In the genomic region with DNA sequence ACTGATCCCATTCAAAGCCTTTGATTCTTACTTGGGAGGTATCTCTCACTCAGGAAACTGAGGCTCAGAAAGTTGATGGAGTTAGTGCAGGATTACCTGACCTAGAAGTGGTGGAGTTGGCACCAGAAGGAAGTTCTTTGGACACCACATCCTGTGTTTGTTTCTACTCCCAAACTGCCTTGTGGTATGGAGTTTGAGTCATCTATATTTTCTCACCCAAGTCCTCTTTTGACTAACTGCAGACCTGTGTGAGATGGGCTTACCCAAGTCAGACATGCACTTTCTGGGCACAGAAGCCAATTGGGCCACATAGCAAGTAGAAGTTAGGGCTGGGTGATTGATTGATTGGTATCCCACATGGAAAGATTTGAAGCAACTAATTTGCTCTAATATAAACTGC, we compare ENCODE assay signal across 12 cellular contexts. TPM values are rescaled to one million over a fixed set of nuclear protein-coding genes. Genes with fewer than 3 reads are reported as not detected.
DNase-seq lines count a peak whose midpoint lies in the region; ATAC-seq and TF ChIP-seq lines count a peak whose summit lies in the region.
"Had no signal": no experiment of that assay in that cellular context is flagged by ENCODE, and none has a peak within 500 bp of the region (broad histone marks: within the 10 kb centered on the region; RNA-seq: fewer than 3 reads in every experiment).

No MANE protein-coding gene starts in this region.

- no peaks in the 10 kb centered on the region for H3K9me3 Mint-ChIP-seq in nephron progenitor cell

- no peak overlapping the region for H3K18ac ChIP-seq in neuronal stem cell (ENCODE audit: low read length)

- H3K9me3 ChIP-seq in PC-3 (ENCODE audit: low read length) (no peaks in the 10 kb centered on the region), neuronal stem cell (replicated peaks in 1 of 2; ENCODE audit: control insufficient read depth in 2 of 2, insufficient read depth in 1 of 2, low read depth in 1 of 2, low read length in 2 of 2) (peaks cover 0 to 8% of the 10 kb centered on the region in 2 donors)

- H3K4me3 ChIP-seq in PC-3 (ENCODE audit: low read length): no peak overlapping the region
- H3K4me3 ChIP-seq in epithelial cell of esophagus (ENCODE audit: low read length): no peak overlapping the region
- no peak overlapping the region for H3K4me3 ChIP-seq in neuronal stem cell (ENCODE audit: low read length in 2 of 2)

- H3K27me3 ChIP-seq in PC-3 (ENCODE audit: low read length): no peaks in the 10 kb centered on the region
- no peaks in the 10 kb centered on the region for H3K27me3 ChIP-seq in neuronal stem cell (ENCODE audit: control insufficient read depth in 3 of 3, insufficient read depth in 3 of 3, low read depth in 1 of 3, low read length in 3 of 3)

- no peaks in the 10 kb centered on the region for H3K27me3 Mint-ChIP-seq in nephron progenitor cell (ENCODE audit: low read depth, poor library complexity)

- H3K4me2 ChIP-seq in PC-3 (ENCODE audit: low read length) (no peak overlapping the region), neuronal stem cell (ENCODE audit: insufficient read depth, low read length, poor library complexity, severe bottlenecking) (no peak overlapping the region)

- H2BK120ac ChIP-seq in neuronal stem cell (ENCODE audit: low read depth, low read length): no peak overlapping the region

- H3K23ac ChIP-seq in neuronal stem cell (ENCODE audit: low read depth, low read length, poor library complexity): no peak overlapping the region

- no peak overlapping the region for H2BK12ac ChIP-seq in neuronal stem cell (ENCODE audit: low read length)

- no peak overlapping the region for H2AFZ ChIP-seq in PC-3 (ENCODE audit: low read length)
- H2AFZ ChIP-seq in neuronal stem cell (ENCODE audit: low read length): no peak overlapping the region

- no peak overlapping the region for H3K27ac Mint-ChIP-seq in nephron progenitor cell

- no peak overlapping the region for H3K14ac ChIP-seq in neuronal stem cell (ENCODE audit: low read length)

- POLR2A ChIA-PET in PC-3 (lab: Charles Lee; ENCODE audit: unreplicated experiment): no interaction called here

- CTCF ChIA-PET in PC-3 (lab: Charles Lee): no interaction called here

- no peak for TF ChIP-seq CTCF in PC-3 (conservative IDR thresholded peaks at IDR 0.05; ENCODE audit: low read depth, low read length)
- no peak for TF ChIP-seq CTCF in epithelial cell of esophagus (IDR thresholded peaks at IDR 0.05; ENCODE audit: insufficient read depth, low read depth, low read length, missing control alignments)
- no peak for TF ChIP-seq CTCF in nephron progenitor cell (IDR thresholded peaks at IDR 0.05)

- H3K4me1 Mint-ChIP-seq in nephron progenitor cell: no peaks in the 10 kb centered on the region

- ATAC-seq in GM21619 (IDR thresholded peaks at IDR 0.05; ENCODE audit: unreplicated experiment) (peak; percentile 74), PC-3 (peak; percentile 69), HG02973 (IDR thresholded peaks at IDR 0.05; ENCODE audit: unreplicated experiment) (no peak), GM21786 (IDR thresholded peaks at IDR 0.05; ENCODE audit: unreplicated experiment) (no peak)
- ATAC-seq: HCT116, left colon had no signal

- no peak overlapping the region for H3K4me3 Mint-ChIP-seq in nephron progenitor cell

- intact Hi-C loops in PC-3 (cut with micrococcal nuclease): loop anchor here (10.0 kb wide), 1 partner anchor 362 kb away; no protein-coding TSS in a partner anchor

- BruUV-seq in PC-3 (replicated peaks; lab: Mats Ljungman, UMichigan): no TSS peak

- H3K36me3 ChIP-seq in PC-3 (ENCODE audit: low read depth, low read length): no peaks in the 10 kb centered on the region
- no peaks in the 10 kb centered on the region for H3K36me3 ChIP-seq in neuronal stem cell (replicated peaks in 1 of 2; ENCODE audit: control insufficient read depth in 2 of 2, insufficient read depth in 2 of 2, low read length in 2 of 2)

- H3K9me2 ChIP-seq in PC-3 (replicated peaks; ENCODE audit: low read length): no peaks in the 10 kb centered on the region

- no peak overlapping the region for H3K27ac ChIP-seq in PC-3 (ENCODE audit: low read length)
- H3K27ac ChIP-seq in neuronal stem cell (replicated peaks; ENCODE audit: low read length): no peak overlapping the region

- DNase-seq in AG20443 (ENCODE audit: low spot score) (peak; percentile 27), PC-3 (peak; percentile 65), epithelial cell of esophagus (ENCODE audit: low read depth) (peak; percentile 68), nephron progenitor cell (no peak), neuronal stem cell (ENCODE audit: low spot score) (no peak)
- DNase-seq: DMS79 treated with DMSO at 0.1 percent for 48 hours, left colon, NCI-H1930 had no signal

- no peak overlapping the region for H4K8ac ChIP-seq in neuronal stem cell (ENCODE audit: low read depth, low read length)

- H3K79me1 ChIP-seq in neuronal stem cell (ENCODE audit: low read depth, low read length): no peaks in the 10 kb centered on the region

- H4K20me1 ChIP-seq in PC-3 (ENCODE audit: low read length): no peaks in the 10 kb centered on the region

- H2BK5ac ChIP-seq in neuronal stem cell (ENCODE audit: low read length): no peak overlapping the region

- no peaks in the 10 kb centered on the region for H3F3A ChIP-seq in PC-3 (ENCODE audit: low read length, unreplicated experiment)

- H3K9ac ChIP-seq in PC-3 (ENCODE audit: low read length): no peak overlapping the region
- H3K9ac ChIP-seq in neuronal stem cell (ENCODE audit: low read depth, low read length, poor library complexity): no peak overlapping the region

- no peak overlapping the region for H2BK15ac ChIP-seq in neuronal stem cell (ENCODE audit: low read length)

- H3K79me2 ChIP-seq in PC-3 (ENCODE audit: low read length): no peaks in the 10 kb centered on the region

- no peak overlapping the region for H2AK5ac ChIP-seq in neuronal stem cell (ENCODE audit: low read depth, low read length)

- no peak overlapping the region for H4K91ac ChIP-seq in neuronal stem cell (ENCODE audit: low read depth, low read length, poor library complexity)

- peaks cover 15% of the 10 kb centered on the region for H3K36me3 Mint-ChIP-seq in nephron progenitor cell (ENCODE audit: low read depth)

- H3K4ac ChIP-seq in neuronal stem cell (ENCODE audit: low read length): no peak overlapping the region

- H3K4me1 ChIP-seq in PC-3 (ENCODE audit: insufficient read depth, low read length): peaks cover 11% of the 10 kb centered on the region
- H3K4me1 ChIP-seq in neuronal stem cell (ENCODE audit: control insufficient read depth in 2 of 2, insufficient read depth in 1 of 2, low read depth in 1 of 2, low read length in 2 of 2): peaks cover 4 to 12% of the 10 kb centered on the region in 2 donors

RNA-seq across cellular contexts. Expression of a gene that starts 36.1 kb away (rescaled TPM):
- 7.4 and 10.1 TPM in 2 replicates for total RNA-seq in PC-3 (2014; rRNA removed)
- polyA plus RNA-seq in neuronal stem cell (2013, experiment 1 of 2): 8.3 TPM
- 7.5 TPM for polyA plus RNA-seq in neuronal stem cell (2013, experiment 2 of 2)

Comparison
In these comparisons a context has a peak if more than half of its experiments do, and no peak if none do; other contexts are left out.
1. DNase-seq: peak in AG20443 (single experiment), PC-3 (single experiment) and epithelial cell of esophagus (single experiment); none in nephron progenitor cell (single experiment) and neuronal stem cell (single experiment).
2. ATAC-seq: peak in GM21619 (single experiment) and PC-3 (single experiment); none in HG02973 (single experiment) and GM21786 (single experiment).